In genomic region chr10:70512149-70512611, GRCh38 we compare ENCODE assay signal across 1 cellular context.
TF ChIP-seq lines count a peak whose summit lies in the region.

No MANE protein-coding gene starts in this region.

TF ChIP-seq in GM23338, 12 proteins besides CTCF, POLR2A, EP300 and RAD21 (continued from another document):
- TF ChIP-seq ETS1 (IDR thresholded peaks at IDR 0.05) = no peak
